Comparison of ENCODE assay signal across 14 cellular contexts in genomic region chr15:84821501-84822021, GRCh38. TPM values are rescaled to one million over a fixed set of nuclear protein-coding genes. Genes with fewer than 3 reads are reported as not detected.
DNase-seq lines count a peak whose midpoint lies in the region; ATAC-seq and TF ChIP-seq lines count a peak whose summit lies in the region.
"Had no signal": no experiment of that assay in that cellular context is flagged by ENCODE, and none has a peak within 500 bp of the region (broad histone marks: within the 10 kb centered on the region; RNA-seq: fewer than 3 reads in every experiment).

No MANE protein-coding gene starts in this region.

- peaks cover 2% of the 10 kb centered on the region for H3K27me3 Mint-ChIP-seq in activated CD4-positive, alpha-beta memory T cell treated with anti-CD3 and anti-CD28 coated beads, Interleukin-2, amount 10 ng/mL, durations not matched to agents 7 days and 5 days
- H3K27me3 Mint-ChIP-seq in HFFc6 (ENCODE audit: insufficient read depth), result peaks cover 8% of the 10 kb centered on the region

- POLR2A ChIA-PET in activated CD4-positive, alpha-beta memory T cell treated with anti-CD3 and anti-CD28 coated beads, Interleukin-2, amount 10 ng/mL, durations not matched to agents 7 days and 5 days (lab: Charles Lee), result no interaction called here

- H3K27ac Mint-ChIP-seq in activated CD4-positive, alpha-beta memory T cell treated with anti-CD3 and anti-CD28 coated beads, Interleukin-2, amount 10 ng/mL, durations not matched to agents 7 days and 5 days, result no peak overlapping the region
- H3K27ac Mint-ChIP-seq in HFFc6, result no peak overlapping the region
- H3K27ac Mint-ChIP-seq: natural killer cell had no signal

- H3K9me3 Mint-ChIP-seq in activated CD4-positive, alpha-beta memory T cell treated with anti-CD3 and anti-CD28 coated beads, Interleukin-2, amount 10 ng/mL, durations not matched to agents 7 days and 5 days, result no peaks in the 10 kb centered on the region
- H3K9me3 Mint-ChIP-seq in HFFc6, result no peaks in the 10 kb centered on the region
- H3K9me3 Mint-ChIP-seq: CD8-positive, alpha-beta memory T cell; natural killer cell had no signal

- TF ChIP-seq CTCF in fibroblast of mammary gland (conservative IDR thresholded peaks at IDR 0.05; ENCODE audit: control insufficient read depth, insufficient read depth, low read depth, low read length) (peak; percentile 28), upper lobe of right lung (IDR thresholded peaks at IDR 0.05) (peak; percentile 18), HFFc6 (IDR thresholded peaks at IDR 0.05) (no peak)

- H3K4me1 ChIP-seq in upper lobe of right lung, result peaks cover 52% of the 10 kb centered on the region

- H3K4me3 ChIP-seq in fibroblast of mammary gland (ENCODE audit: control insufficient read depth, low read depth, low read length) (no peak overlapping the region), upper lobe of right lung (no peak overlapping the region)
- H3K4me3 ChIP-seq: adrenal gland, dorsolateral prefrontal cortex, skin epidermis had no signal

- no peaks in the 10 kb centered on the region for H3K36me3 ChIP-seq in upper lobe of right lung
- H3K36me3 ChIP-seq: adrenal gland had no signal

- intact Hi-C loops in upper lobe of right lung (cut with DNase I), result no loop called here

- no peak overlapping the region for H3K27ac ChIP-seq in upper lobe of right lung
- H3K27ac ChIP-seq: skin epidermis had no signal

- H3K4me1 Mint-ChIP-seq in activated CD4-positive, alpha-beta memory T cell treated with anti-CD3 and anti-CD28 coated beads, Interleukin-2, amount 10 ng/mL, durations not matched to agents 7 days and 5 days, result peaks cover 9% of the 10 kb centered on the region
- H3K4me1 Mint-ChIP-seq in HFFc6 (ENCODE audit: low read depth), result peaks cover 14% of the 10 kb centered on the region

- H3K9me3 ChIP-seq in upper lobe of right lung, result no peaks in the 10 kb centered on the region
- H3K9me3 ChIP-seq: adrenal gland had no signal

- H3K4me3 Mint-ChIP-seq in activated CD4-positive, alpha-beta memory T cell treated with anti-CD3 and anti-CD28 coated beads, Interleukin-2, amount 10 ng/mL, durations not matched to agents 7 days and 5 days, result no peak overlapping the region
- no peak overlapping the region for H3K4me3 Mint-ChIP-seq in HFFc6
- H3K4me3 Mint-ChIP-seq: CD8-positive, alpha-beta memory T cell; natural killer cell had no signal

- no peak for ATAC-seq in upper lobe of right lung
- no peak for ATAC-seq in HG02798 (IDR thresholded peaks at IDR 0.05; ENCODE audit: poor library complexity, unreplicated experiment)
- ATAC-seq: natural killer cell had no signal

- DNase-seq in OCI-M1 (lab: John Stamatoyannopoulos, UW), result peak; percentile 31
- DNase-seq in fibroblast of mammary gland (ENCODE audit: low read depth), result peak; percentile 44
- peak; percentile 67 for DNase-seq in mesenteric fat pad (ENCODE audit: low spot score)
- DNase-seq in upper lobe of right lung, result peak; percentile 37
- DNase-seq in activated CD4-positive, alpha-beta memory T cell treated with anti-CD3 and anti-CD28 coated beads, Interleukin-2, amount 10 ng/mL, durations not matched to agents 7 days and 5 days, result no peak
- DNase-seq in HFFc6, result no peak
- DNase-seq: activated CD4-positive, CD25-positive, alpha-beta regulatory T cell; CD8-positive, alpha-beta memory T cell; GF-D8; natural killer cell had no signal

- CTCF ChIA-PET in activated CD4-positive, alpha-beta memory T cell treated with anti-CD3 and anti-CD28 coated beads, Interleukin-2, amount 10 ng/mL, durations not matched to agents 7 days and 5 days (lab: Charles Lee), result no interaction called here

- H3K27me3 ChIP-seq in upper lobe of right lung, result no peaks in the 10 kb centered on the region
- H3K27me3 ChIP-seq: adrenal gland, dorsolateral prefrontal cortex had no signal

- H3K36me3 Mint-ChIP-seq in activated CD4-positive, alpha-beta memory T cell treated with anti-CD3 and anti-CD28 coated beads, Interleukin-2, amount 10 ng/mL, durations not matched to agents 7 days and 5 days (ENCODE audit: low read depth), result no peaks in the 10 kb centered on the region
- no peaks in the 10 kb centered on the region for H3K36me3 Mint-ChIP-seq in HFFc6 (ENCODE audit: low read depth)
- H3K36me3 Mint-ChIP-seq: CD8-positive, alpha-beta memory T cell; natural killer cell had no signal

RNA-seq across cellular contexts. Expression of gene ALPK3, which starts 4.4 kb away (rescaled TPM):
- total RNA-seq in mesenteric fat pad (2.7 TPM), upper lobe of right lung (21.0 TPM)
- total RNA-seq in activated CD4-positive, alpha-beta memory T cell treated with anti-CD3 and anti-CD28 coated beads, Interleukin-2, amount 10 ng/mL, durations not matched to agents 7 days and 5 days, result under 1 TPM; 0.20 TPM
- total RNA-seq in HFFc6 (2021; fragmentation: NEBNext Ultra II Directional; extraction: Animal tissue kit (Norgen Biotek cat#: 25700)), result under 1 TPM; 0.05 to 0.60 (median 0.26) TPM

Comparison
In these comparisons a context has a peak if more than half of its experiments do, and no peak if none do; other contexts are left out.
1. DNase-seq: peak in OCI-M1 (single experiment), fibroblast of mammary gland (single experiment), mesenteric fat pad (single experiment) and upper lobe of right lung (single experiment); none in activated CD4-positive, alpha-beta memory T cell treated with anti-CD3 and anti-CD28 coated beads, Interleukin-2, amount 10 ng/mL, durations not matched to agents 7 days and 5 days (single experiment) and HFFc6 (single experiment).